In genomic region chr14:92523752-92524151, GRCh38 we compare ENCODE assay signal across 14 cellular contexts.
"Had no signal": no experiment of that assay in that cellular context is flagged by ENCODE, and none has a peak within 500 bp of the region (broad histone marks: within the 10 kb centered on the region; RNA-seq: fewer than 3 reads in every experiment).

No MANE protein-coding gene starts in this region.

- H3K27ac ChIP-seq: foreskin keratinocyte, lower lobe of right lung, SK-N-MC, tibial artery had no signal

- H3K36me3 ChIP-seq: lower lobe of right lung, tibial artery had no signal

- H3K9me3 ChIP-seq: lower lobe of right lung, tibial artery had no signal

- H3K4me1 ChIP-seq: foreskin keratinocyte had no signal

- DNase-seq: activated B cell treated with CpG ODN at 0.5 μM for 24 hours; activated CD4-positive, alpha-beta T cell treated with anti-CD3 and anti-CD28 coated beads, Interleukin-2, amount 10 ng/mL, durations not matched to agents 24 days and 14 days; activated gamma-delta T cell treated with Interleukin-2 at 50 U/mL for 16 hours; activated naive CD8-positive, alpha-beta T cell treated with anti-CD3 and anti-CD28 coated beads, Interleukin-2, amount 50 U/mL, for 24 hours; foreskin keratinocyte; left cardiac atrium; lower lobe of right lung; midbrain; naive B cell; stimulated activated CD4-positive, alpha-beta T cell treated with anti-CD3 and anti-CD28 coated beads, Interleukin-15, amount 100 ng/mL, for 24 hours; stimulated activated CD4-positive, alpha-beta T cell treated with anti-CD3 and anti-CD28 coated beads, Interleukin-4, amount 100 ng/mL, for 24 hours; T-helper 1 cell; tibial artery had no signal

- H3K27me3 ChIP-seq: foreskin keratinocyte, tibial artery had no signal

- H3K27ac Mint-ChIP-seq: activated B cell treated with CpG ODN at 0.5 μM for 24 hours; activated CD4-positive, alpha-beta T cell treated with anti-CD3 and anti-CD28 coated beads, Interleukin-2, amount 10 ng/mL, durations not matched to agents 24 days and 14 days had no signal

- ATAC-seq: foreskin keratinocyte, left cardiac atrium had no signal

- H3K4me3 ChIP-seq: lower lobe of right lung, SK-N-MC, tibial artery had no signal

- H3K9me3 Mint-ChIP-seq: activated B cell treated with CpG ODN at 0.5 μM for 24 hours; activated CD4-positive, alpha-beta T cell treated with anti-CD3 and anti-CD28 coated beads, Interleukin-2, amount 10 ng/mL, durations not matched to agents 24 days and 14 days had no signal

- H3K4me3 Mint-ChIP-seq: activated B cell treated with CpG ODN at 0.5 μM for 24 hours; activated CD4-positive, alpha-beta T cell treated with anti-CD3 and anti-CD28 coated beads, Interleukin-2, amount 10 ng/mL, durations not matched to agents 24 days and 14 days; activated naive CD8-positive, alpha-beta T cell treated with anti-CD3 and anti-CD28 coated beads, Interleukin-2, amount 50 U/mL, for 24 hours had no signal

- H3K27me3 Mint-ChIP-seq: activated B cell treated with CpG ODN at 0.5 μM for 24 hours; activated naive CD8-positive, alpha-beta T cell treated with anti-CD3 and anti-CD28 coated beads, Interleukin-2, amount 50 U/mL, for 24 hours; naive B cell had no signal
